In the genomic region with DNA sequence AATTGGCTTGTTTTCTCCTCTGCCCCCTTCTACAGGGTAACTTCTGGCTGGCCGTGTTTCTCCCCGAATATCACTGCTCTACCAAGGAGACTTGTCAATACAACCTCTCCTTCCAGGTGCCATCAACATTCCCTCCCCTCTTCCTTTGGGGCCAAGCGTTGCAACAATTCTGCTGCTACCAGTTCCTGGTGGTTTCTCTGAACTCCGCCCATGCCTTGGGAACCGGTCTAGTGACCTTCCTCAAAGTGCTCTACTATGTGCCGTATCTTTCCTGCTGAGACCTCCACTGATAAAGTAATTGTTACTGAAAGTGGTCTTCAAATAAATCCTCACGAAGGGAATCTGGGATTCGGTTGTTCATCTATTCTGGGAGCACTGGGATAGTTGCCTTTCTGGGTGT, we compare ENCODE assay signal across 21 cellular contexts. TPM values are rescaled to one million over a fixed set of nuclear protein-coding genes. Genes with fewer than 3 reads are reported as not detected.
DNase-seq lines count a peak whose midpoint lies in the region; ATAC-seq and TF ChIP-seq lines count a peak whose summit lies in the region.
"Had no signal": no experiment of that assay in that cellular context is flagged by ENCODE, and none has a peak within 500 bp of the region (broad histone marks: within the 10 kb centered on the region; RNA-seq: fewer than 3 reads in every experiment).

No MANE protein-coding gene starts in this region.

- H2BK5ac ChIP-seq in trophoblast cell (ENCODE audit: low read depth, low read length, poor library complexity): no peak overlapping the region

- H3K4me2 ChIP-seq in hepatocyte: peak overlapping the region; percentile 27
- no peak overlapping the region for H3K4me2 ChIP-seq in trophoblast cell (ENCODE audit: low read length)

- H3K9me3 ChIP-seq in Caco-2 (no peaks in the 10 kb centered on the region), hepatocyte (ENCODE audit: low read depth) (no peaks in the 10 kb centered on the region), trophoblast cell (ENCODE audit: insufficient read depth, low read depth, low read length) (no peaks in the 10 kb centered on the region), testis (no peaks in the 10 kb centered on the region)

- no peak overlapping the region for H2BK120ac ChIP-seq in trophoblast cell (ENCODE audit: insufficient read depth, low read length, poor library complexity)

- no peak overlapping the region for H3K18ac ChIP-seq in trophoblast cell (ENCODE audit: low read length)

- H3K79me1 ChIP-seq in trophoblast cell (ENCODE audit: low read length): no peaks in the 10 kb centered on the region

- H3K4me1 Mint-ChIP-seq in Caco-2 (ENCODE audit: low read depth, unreplicated experiment): peaks cover 18% of the 10 kb centered on the region
- peaks cover 0 to 2% of the 10 kb centered on the region in 2 donors for H3K4me1 Mint-ChIP-seq in effector memory CD8-positive, alpha-beta T cell (ENCODE audit: low read depth in 2 of 2)
- H3K4me1 Mint-ChIP-seq: B cell; CD4-positive, CD25-positive, alpha-beta regulatory T cell had no signal

- no peaks in the 10 kb centered on the region for H3K36me3 Mint-ChIP-seq in Caco-2 (ENCODE audit: insufficient read depth, unreplicated experiment)
- no peaks in the 10 kb centered on the region for H3K36me3 Mint-ChIP-seq in effector memory CD8-positive, alpha-beta T cell (ENCODE audit: insufficient read depth)
- H3K36me3 Mint-ChIP-seq: CD4-positive, CD25-positive, alpha-beta regulatory T cell had no signal

- no peaks in the 10 kb centered on the region for H3K27me3 Mint-ChIP-seq in Caco-2 (ENCODE audit: insufficient read depth, unreplicated experiment)
- peaks cover 59 to 74% of the 10 kb centered on the region in 2 donors for H3K27me3 Mint-ChIP-seq in effector memory CD8-positive, alpha-beta T cell

- H3K4me1 ChIP-seq in Caco-2 (peaks cover 13% of the 10 kb centered on the region), hepatocyte (ENCODE audit: insufficient read depth) (no peaks in the 10 kb centered on the region), trophoblast cell (ENCODE audit: control insufficient read depth in 1 of 2, insufficient read depth in 2 of 2, low read length in 2 of 2) (peaks cover 2 to 4% of the 10 kb centered on the region in 2 experiments), testis (no peaks in the 10 kb centered on the region)

- ATAC-seq in GM21619 (IDR thresholded peaks at IDR 0.05; ENCODE audit: unreplicated experiment): no peak
- no peak for ATAC-seq in effector memory CD8-positive, alpha-beta T cell (replicated peaks)
- ATAC-seq: HepG2 had no signal

- no peak overlapping the region for H3K4me3 Mint-ChIP-seq in Caco-2 (ENCODE audit: unreplicated experiment)
- H3K4me3 Mint-ChIP-seq in effector memory CD8-positive, alpha-beta T cell: no peak overlapping the region
- H3K4me3 Mint-ChIP-seq: B cell; CD4-positive, CD25-positive, alpha-beta regulatory T cell had no signal

- H2AK5ac ChIP-seq in trophoblast cell (ENCODE audit: low read length): no peak overlapping the region

- no peak for TF ChIP-seq CTCF in Caco-2 (IDR thresholded peaks at IDR 0.05; ENCODE audit: insufficient read depth in 1 of 2, low read depth in 1 of 2, low read length in 1 of 2, severe bottlenecking in 1 of 2, unreplicated experiment in 1 of 2)
- no peak for TF ChIP-seq CTCF in hepatocyte (IDR thresholded peaks at IDR 0.05; ENCODE audit: poor library complexity)
- TF ChIP-seq CTCF in testis (IDR thresholded peaks at IDR 0.05): no peak

- H3K4me3 ChIP-seq in Caco-2 (ENCODE audit: low read depth, low read length): no peak overlapping the region
- no peak overlapping the region for H3K4me3 ChIP-seq in hepatocyte
- H3K4me3 ChIP-seq in trophoblast cell (ENCODE audit: low read depth, low read length): no peak overlapping the region
- no peak overlapping the region for H3K4me3 ChIP-seq in testis

- no peak for DNase-seq in Caco-2
- peak; percentile 8 for DNase-seq in LoVo (ENCODE audit: low spot score)
- DNase-seq in hepatocyte (ENCODE audit: low spot score): no peak
- DNase-seq in trophoblast cell: peak; percentile 84 to 87
- no peak for DNase-seq in stimulated activated CD8-positive, alpha-beta memory T cell treated with anti-CD3 and anti-CD28 coated beads, Interleukin-4, amount 100 ng/mL, for 48 hours
- DNase-seq in effector memory CD8-positive, alpha-beta T cell: no peak
- DNase-seq in testis: no peak
- DNase-seq: CD4-positive, CD25-positive, alpha-beta regulatory T cell; EL; KG1; NCI-H1417 treated with DMSO at 0.1 percent for 48 hours; NCI-H187 treated with DMSO at 0.1 percent for 48 hours; NCI-H2227 treated with DMSO at 0.1 percent for 48 hours; NCI-H510A treated with DMSO at 0.1 percent for 48 hours; NCI-H774; RPMI8226; SHP77 treated with DMSO at 0.1 percent for 48 hours had no signal

- H3K36me3 ChIP-seq in Caco-2 (ENCODE audit: control insufficient read depth, insufficient read depth, low read length) (no peaks in the 10 kb centered on the region), hepatocyte (replicated peaks; ENCODE audit: insufficient read depth, low read depth) (no peaks in the 10 kb centered on the region), trophoblast cell (ENCODE audit: control insufficient read depth in 1 of 2, insufficient read depth in 2 of 2, low read length in 2 of 2) (no peaks in the 10 kb centered on the region), testis (ENCODE audit: low read depth, missing control alignments) (no peaks in the 10 kb centered on the region)

- no peak overlapping the region for H4K8ac ChIP-seq in trophoblast cell (ENCODE audit: low read depth, low read length)

- 57% methylated on average over 8 of the region's 8 CpGs for WGBS in hepatocyte (ENCODE audit: low lambda C conversion rate, missing lambda C conversion rate)
- no CpG with 5 or more reads among the region's 8 CpGs for WGBS in trophoblast cell (ENCODE audit: extremely low coverage, insufficient coverage, insufficient read length)
- WGBS in testis, 2 donors: 64 to 69% methylated on average over 8 of the region's 8 CpGs

- H2BK12ac ChIP-seq in trophoblast cell (ENCODE audit: low read length): no peak overlapping the region

- H3K4ac ChIP-seq in trophoblast cell (ENCODE audit: low read depth, low read length): no peak overlapping the region

- H3K23ac ChIP-seq in trophoblast cell (ENCODE audit: low read length): no peak overlapping the region

- peak overlapping the region; percentile 41 for H3K27ac Mint-ChIP-seq in Caco-2 (ENCODE audit: unreplicated experiment)
- no peak overlapping the region for H3K27ac Mint-ChIP-seq in effector memory CD8-positive, alpha-beta T cell
- H3K27ac Mint-ChIP-seq: B cell; CD4-positive, CD25-positive, alpha-beta regulatory T cell had no signal

- peak overlapping the region; percentile 65 for H3K27ac ChIP-seq in hepatocyte
- H3K27ac ChIP-seq in trophoblast cell (ENCODE audit: low read depth, low read length): no peak overlapping the region
- peak overlapping the region in 1 of 2 donors; percentile 45 for H3K27ac ChIP-seq in testis

- H4K91ac ChIP-seq in trophoblast cell (ENCODE audit: low read depth, low read length): no peak overlapping the region

- no peak overlapping the region for H2AFZ ChIP-seq in hepatocyte
- no peak overlapping the region for H2AFZ ChIP-seq in trophoblast cell (ENCODE audit: insufficient read depth, low read length, poor library complexity)

- no peaks in the 10 kb centered on the region for H4K20me1 ChIP-seq in hepatocyte (ENCODE audit: insufficient read depth, poor library complexity, severe bottlenecking)

- H3K9ac ChIP-seq in trophoblast cell (ENCODE audit: low read length): no peak overlapping the region

- H4K12ac ChIP-seq in trophoblast cell (ENCODE audit: low read depth, low read length): no peak overlapping the region

- no peaks in the 10 kb centered on the region for H3K9me3 Mint-ChIP-seq in Caco-2 (ENCODE audit: unreplicated experiment)
- no peaks in the 10 kb centered on the region for H3K9me3 Mint-ChIP-seq in effector memory CD8-positive, alpha-beta T cell

- no peak overlapping the region for H3K14ac ChIP-seq in trophoblast cell (ENCODE audit: low read length)

- POLR2A ChIA-PET in Caco-2 (lab: Charles Lee): no interaction called here

- H3K79me2 ChIP-seq in hepatocyte (peaks cover 15% of the 10 kb centered on the region), trophoblast cell (ENCODE audit: control insufficient read depth, insufficient read depth, low read length, poor library complexity) (no peaks in the 10 kb centered on the region)

- BruUV-seq in Caco-2 (replicated peaks; lab: Mats Ljungman, UMichigan): no TSS peak

- no peaks in the 10 kb centered on the region for H3K9me2 ChIP-seq in hepatocyte (replicated peaks; ENCODE audit: insufficient read depth)

- CTCF ChIA-PET in Caco-2 (lab: Charles Lee): no interaction called here

- TF ChIP-seq POLR2A in testis (IDR thresholded peaks at IDR 0.05): no peak

- intact Hi-C loops in Caco-2 (cut with micrococcal nuclease; ENCODE audit: unreplicated experiment) (loop anchor here (1.0 kb wide), 1 partner anchor 14 kb away; no protein-coding TSS in a partner anchor), testis (cut with DNase I; ENCODE audit: low total_unique reads) (no loop called here)

- H3K27me3 ChIP-seq in Caco-2 (replicated peaks; ENCODE audit: control insufficient read depth, insufficient read depth, low read length) (no peaks in the 10 kb centered on the region), hepatocyte (no peaks in the 10 kb centered on the region), trophoblast cell (ENCODE audit: insufficient read depth, low read length) (no peaks in the 10 kb centered on the region), testis (no peaks in the 10 kb centered on the region)

RNA-seq across cellular contexts. Expression of gene PCSK6, which starts 26.2 kb away (rescaled TPM):
- total RNA-seq in Caco-2 (2022): 69.5 and 70.6 TPM in 2 replicates
- total RNA-seq in hepatocyte: 40.5 and 52.5 TPM in 2 replicates
- polyA plus RNA-seq in hepatocyte: 31.7 and 36.0 TPM in 2 replicates
- polyA plus RNA-seq in trophoblast cell (2013): 9.3 and 10.2 TPM in 2 replicates
- total RNA-seq in testis: 100 to 1,000 TPM in 1 of 2 donors, 10 to 100 TPM in 1; 95.4 to 156 TPM
- polyA plus RNA-seq in testis (ENCODE audit: insufficient read depth, low read depth, low replicate concordance): 43.9 TPM
- total RNA-seq: H4 had no signal

Comparison
In these comparisons a context has a peak if more than half of its experiments do, and no peak if none do; other contexts are left out.
1. DNase-seq: peak in LoVo (single experiment) and trophoblast cell (2 of 2); none in Caco-2 (0 of 2), hepatocyte (single experiment), stimulated activated CD8-positive, alpha-beta memory T cell treated with anti-CD3 and anti-CD28 coated beads, Interleukin-4, amount 100 ng/mL, for 48 hours (single experiment), effector memory CD8-positive, alpha-beta T cell (0 of 3) and testis (single experiment).